Comparison of ENCODE assay signal across 8 cellular contexts in genomic region chr4:169619958-169620845, GRCh38. TPM values are rescaled to one million over a fixed set of nuclear protein-coding genes. Genes with fewer than 3 reads are reported as not detected.
DNase-seq lines count a peak whose midpoint lies in the region; ATAC-seq and TF ChIP-seq lines count a peak whose summit lies in the region.

Gene CLCN3 (plus strand): TSS chr4:169620578. CDS start chr4:169635929, 15,351 bp downstream.

- peak within 1 kb of the TSS; percentile 100 for H3K4me2 ChIP-seq in SU-DHL-6 (ENCODE audit: low read depth, low read length, poor library complexity, severe bottlenecking)
- H3K4me2 ChIP-seq in osteoblast (ENCODE audit: insufficient read depth, low read length) = peak within 1 kb of the TSS; percentile 97

- H3K9me3 ChIP-seq in SU-DHL-6 (ENCODE audit: insufficient read depth, low read length) (no peaks in the 10 kb centered on the region), osteoblast (ENCODE audit: low read depth, low read length) (no peaks in the 10 kb centered on the region), thoracic aorta (no peaks in the 10 kb centered on the region)

- H3K4me3 ChIP-seq in SU-DHL-6 (ENCODE audit: insufficient read depth, low read length, poor library complexity, severe bottlenecking) = peak within 1 kb of the TSS; percentile 95
- H3K4me3 ChIP-seq in osteoblast (ENCODE audit: insufficient read depth, low read length) = peak within 1 kb of the TSS; percentile 82
- H3K4me3 ChIP-seq in thoracic aorta = peak within 1 kb of the TSS; percentile 97

- ATAC-seq in HG02678 (IDR thresholded peaks at IDR 0.05; ENCODE audit: unreplicated experiment) = peak; percentile 95
- ATAC-seq in activated naive CD8-positive, alpha-beta T cell treated with anti-CD3 and anti-CD28 coated beads, Interleukin-2, amount 10 ng/mL, durations not matched to agents 7 days and 5 days (ENCODE audit: low read depth) = peak; percentile 91
- ATAC-seq in thoracic aorta (ENCODE audit: insufficient number of reproducible peaks, low FRiP score, low read depth) = peak; percentile 98

- H3K27me3 Mint-ChIP-seq in activated naive CD8-positive, alpha-beta T cell treated with anti-CD3 and anti-CD28 coated beads, Interleukin-2, amount 10 ng/mL, durations not matched to agents 7 days and 5 days = no peaks in the 10 kb centered on the region
- peaks cover 2% of the 10 kb centered on the region for H3K27me3 Mint-ChIP-seq in glutamatergic neuron (ENCODE audit: unreplicated experiment)

- POLR2A ChIA-PET in activated naive CD8-positive, alpha-beta T cell treated with anti-CD3 and anti-CD28 coated beads, Interleukin-2, amount 10 ng/mL, durations not matched to agents 7 days and 5 days (lab: Charles Lee) = interaction anchor here (1.1 to 3.0 kb wide), 4 partner anchors 8 to 137 kb away, joined by 3 to 14 read pairs (median 8); partner anchors contain the start of genes HPF1 and NEK1

- H2AFZ ChIP-seq in SU-DHL-6 (ENCODE audit: low read depth, low read length, severe bottlenecking) (peak within 1 kb of the TSS; percentile 61), osteoblast (ENCODE audit: low read length) (peak within 1 kb of the TSS; percentile 98)

- H3K4me1 ChIP-seq in osteoblast (ENCODE audit: insufficient read depth, low read length) (peaks cover 22% of the 10 kb centered on the region), thoracic aorta (ENCODE audit: control insufficient read depth in 1 of 2, low read depth in 2 of 2) (peaks cover 7 to 27% of the 10 kb centered on the region in 2 donors)

- H3K4me3 Mint-ChIP-seq in activated naive CD8-positive, alpha-beta T cell treated with anti-CD3 and anti-CD28 coated beads, Interleukin-2, amount 10 ng/mL, durations not matched to agents 7 days and 5 days = peak within 1 kb of the TSS; percentile 100
- H3K4me3 Mint-ChIP-seq in glutamatergic neuron (ENCODE audit: unreplicated experiment) = peak within 1 kb of the TSS; percentile 95

- H3K36me3 ChIP-seq in SU-DHL-6 (ENCODE audit: low read length) (0 out of 2 replicates have a peak, but pooled peaks cover 6% of the 10 kb centered on the region), osteoblast (ENCODE audit: insufficient read depth, low read length) (no peaks in the 10 kb centered on the region), thoracic aorta (no peaks in the 10 kb centered on the region)

- no peak for TF ChIP-seq CTCF in SU-DHL-6 (IDR thresholded peaks at IDR 0.05; ENCODE audit: insufficient read depth, low read length, poor library complexity, severe bottlenecking)
- TF ChIP-seq CTCF in glutamatergic neuron (IDR thresholded peaks at IDR 0.05; ENCODE audit: partially characterized antibody, unreplicated experiment) = no peak
- TF ChIP-seq CTCF in osteoblast (IDR thresholded peaks at IDR 0.05; ENCODE audit: extremely low read depth, low read depth, low read length) = no peak
- no peak for TF ChIP-seq CTCF in thoracic aorta (IDR thresholded peaks at IDR 0.05)

- H3K9me2 ChIP-seq in SU-DHL-6 (replicated peaks; ENCODE audit: insufficient read depth, low read length) = no peaks in the 10 kb centered on the region

- H3K27me3 ChIP-seq in SU-DHL-6 (ENCODE audit: low read length) (no peaks in the 10 kb centered on the region), osteoblast (ENCODE audit: insufficient read depth, low read length) (no peaks in the 10 kb centered on the region), thoracic aorta (replicated peaks; ENCODE audit: insufficient read depth) (no peaks in the 10 kb centered on the region)

- TF ChIP-seq POLR2A in GM10847 (IDR thresholded peaks at IDR 0.05; ENCODE audit: extremely low read depth, insufficient read length) = peak; percentile 94

- H3K9ac ChIP-seq in SU-DHL-6 (ENCODE audit: low read length) = peak within 1 kb of the TSS; percentile 81

- peak; percentile 84 for DNase-seq in NCI-H128 (lab: John Stamatoyannopoulos, UW; ENCODE audit: unreplicated experiment)
- DNase-seq in activated naive CD8-positive, alpha-beta T cell treated with anti-CD3 and anti-CD28 coated beads, Interleukin-2, amount 10 ng/mL, durations not matched to agents 7 days and 5 days = peak; percentile 89
- peak; percentile 98 for DNase-seq in glutamatergic neuron
- peak; percentile 91 for DNase-seq in osteoblast (ENCODE audit: insufficient read length, low spot score, missing footprints)
- DNase-seq in thoracic aorta (ENCODE audit: low spot score) = peak; percentile 89

- peaks cover 5% of the 10 kb centered on the region for H3K36me3 Mint-ChIP-seq in activated naive CD8-positive, alpha-beta T cell treated with anti-CD3 and anti-CD28 coated beads, Interleukin-2, amount 10 ng/mL, durations not matched to agents 7 days and 5 days
- H3K36me3 Mint-ChIP-seq in glutamatergic neuron (ENCODE audit: unreplicated experiment) = no peaks in the 10 kb centered on the region

- H3F3A ChIP-seq in SU-DHL-6 (ENCODE audit: insufficient read depth) = peaks cover 23% of the 10 kb centered on the region

- H3K79me2 ChIP-seq in SU-DHL-6 (ENCODE audit: insufficient read depth, low read length) (peaks cover 48% of the 10 kb centered on the region), osteoblast (ENCODE audit: insufficient read depth, low read length) (peaks cover 48% of the 10 kb centered on the region)

- H4K20me1 ChIP-seq in SU-DHL-6 (ENCODE audit: low read depth, low read length) = no peaks in the 10 kb centered on the region
- peaks cover 3% of the 10 kb centered on the region for H4K20me1 ChIP-seq in osteoblast (ENCODE audit: insufficient read depth, low read length)

- peak within 1 kb of the TSS; percentile 99 for H3K27ac Mint-ChIP-seq in activated naive CD8-positive, alpha-beta T cell treated with anti-CD3 and anti-CD28 coated beads, Interleukin-2, amount 10 ng/mL, durations not matched to agents 7 days and 5 days
- H3K27ac Mint-ChIP-seq in glutamatergic neuron (ENCODE audit: unreplicated experiment) = peak within 1 kb of the TSS; percentile 87

- peaks cover 49% of the 10 kb centered on the region for H3K4me1 Mint-ChIP-seq in activated naive CD8-positive, alpha-beta T cell treated with anti-CD3 and anti-CD28 coated beads, Interleukin-2, amount 10 ng/mL, durations not matched to agents 7 days and 5 days
- H3K4me1 Mint-ChIP-seq in glutamatergic neuron (ENCODE audit: low read depth, unreplicated experiment) = peaks cover 9% of the 10 kb centered on the region

- H3K9me3 Mint-ChIP-seq in activated naive CD8-positive, alpha-beta T cell treated with anti-CD3 and anti-CD28 coated beads, Interleukin-2, amount 10 ng/mL, durations not matched to agents 7 days and 5 days = no peaks in the 10 kb centered on the region
- H3K9me3 Mint-ChIP-seq in glutamatergic neuron (ENCODE audit: unreplicated experiment) = peaks cover 9% of the 10 kb centered on the region

- H3K27ac ChIP-seq in SU-DHL-6 (ENCODE audit: low read depth, low read length) (peak within 1 kb of the TSS; percentile 77), osteoblast (ENCODE audit: low read depth, low read length) (peak within 1 kb of the TSS; percentile 99), thoracic aorta (peak within 1 kb of the TSS; percentile 94)

RNA-seq across cellular contexts. Expression of gene CLCN3, which starts in this region (rescaled TPM):
- 10 to 100 TPM; 26.3 to 28.5 TPM for total RNA-seq in activated naive CD8-positive, alpha-beta T cell treated with anti-CD3 and anti-CD28 coated beads, Interleukin-2, amount 10 ng/mL, durations not matched to agents 7 days and 5 days
- total RNA-seq in glutamatergic neuron (ENCODE audit: unreplicated experiment) = 58.1 TPM
- total RNA-seq in osteoblast = 32.2 and 35.9 TPM in 2 replicates
- total RNA-seq in thoracic aorta = 10 to 100 TPM; 13.0 to 20.0 TPM

Comparison
In these comparisons a context has a peak if more than half of its experiments do, and no peak if none do; other contexts are left out.
1. Peak in every context shown above with its lines: DNase-seq, ATAC-seq, H3K4me3 ChIP-seq and H3K27ac ChIP-seq.